1 cellular context compared by ENCODE assay signal in the genomic region with DNA sequence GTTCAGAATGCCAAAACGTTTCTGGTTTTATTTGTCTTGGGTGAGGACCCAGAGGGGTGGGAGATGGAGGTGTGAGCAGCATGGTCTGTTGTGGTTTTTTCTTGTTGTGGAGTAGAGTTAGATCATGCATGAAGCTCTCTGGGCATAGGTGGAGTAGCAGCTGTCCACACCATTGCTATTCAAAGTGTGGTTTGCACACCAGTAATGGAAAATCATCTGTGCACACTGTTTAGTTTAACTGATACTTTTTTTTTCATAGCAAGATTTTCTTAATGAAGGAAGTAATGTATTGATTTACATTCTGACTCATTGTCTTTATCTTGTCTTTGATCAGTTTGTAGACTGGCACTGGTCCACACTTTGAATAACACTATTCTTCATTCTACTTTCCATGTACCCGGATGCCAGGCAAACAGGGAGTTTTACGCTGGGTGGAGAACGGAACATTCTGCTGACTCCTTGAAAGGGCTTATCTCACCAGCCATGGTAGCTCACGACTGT.
TF ChIP-seq lines count a peak whose summit lies in the region.

No MANE protein-coding gene starts in this region.

TF ChIP-seq in HEK293, 187 proteins besides CTCF, POLR2A, EP300 and RAD21:
- 0 out of 2 replicates have a peak, but pooled peaks have one; percentile 17 for TF ChIP-seq ZNF394 (tag by site-specific recombination; IDR thresholded peaks at IDR 0.05; ENCODE audit: borderline replicate concordance)
- no peak for TF ChIP-seq ZNF747 (tag by site-specific recombination; IDR thresholded peaks at IDR 0.05)
